Comparison of ENCODE assay signal across 19 cellular contexts in the genomic region with DNA sequence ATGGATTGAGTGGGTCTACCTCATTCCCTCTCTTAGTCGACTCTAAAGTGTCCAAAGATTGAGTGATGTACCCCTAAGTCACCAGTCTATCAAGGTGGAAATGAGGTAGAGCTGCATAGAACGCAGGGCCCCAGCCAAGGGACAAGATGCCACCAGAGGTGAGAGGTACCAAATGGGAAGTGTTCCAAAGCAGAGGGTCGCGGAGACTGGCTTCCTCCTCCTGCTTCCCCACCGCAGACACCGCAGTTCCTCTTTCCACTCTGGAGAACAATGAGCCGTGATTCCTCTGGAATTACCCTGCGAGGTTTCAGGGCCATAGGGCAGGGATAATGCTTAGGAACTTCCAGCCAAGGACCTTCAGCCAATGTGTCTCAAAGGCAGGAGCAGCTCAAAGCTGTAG. TPM values are rescaled to one million over a fixed set of nuclear protein-coding genes. Genes with fewer than 3 reads are reported as not detected.
DNase-seq lines count a peak whose midpoint lies in the region; ATAC-seq and TF ChIP-seq lines count a peak whose summit lies in the region.
"Had no signal": no experiment of that assay in that cellular context is flagged by ENCODE, and none has a peak within 500 bp of the region (broad histone marks: within the 10 kb centered on the region; RNA-seq: fewer than 3 reads in every experiment).

No MANE protein-coding gene starts in this region.

- H3K27me3 ChIP-seq in heart right ventricle: no peaks in the 10 kb centered on the region
- no peaks in the 10 kb centered on the region for H3K27me3 ChIP-seq in OCI-LY1 (ENCODE audit: insufficient read depth, low read length)
- no peaks in the 10 kb centered on the region for H3K27me3 ChIP-seq in right cardiac atrium (ENCODE audit: control insufficient read depth, insufficient read depth)
- H3K27me3 ChIP-seq: SJCRH30, stomach had no signal

- H3K27ac Mint-ChIP-seq in T-helper 2 cell treated with Interferon-gamma antibody and Interleukin-4, amounts not matched to agents 5 μg/mL and 100 μg/mL, for 36 hours: no peak overlapping the region
- H3K27ac Mint-ChIP-seq: activated naive CD8-positive, alpha-beta T cell; activated T-cell treated with anti-CD3 and anti-CD28 coated beads, Interleukin-2, amount 50 U/mL, for 72 hours; CD4-positive, alpha-beta T cell had no signal

- no peaks in the 10 kb centered on the region for H3K9me2 ChIP-seq in OCI-LY1 (ENCODE audit: low read depth, low read length)

- no peak for TF ChIP-seq CTCF in heart right ventricle (IDR thresholded peaks at IDR 0.05)
- no peak for TF ChIP-seq CTCF in OCI-LY1 (IDR thresholded peaks at IDR 0.05; ENCODE audit: low read length)

- intact Hi-C loops in heart right ventricle (cut with DNase I) (loop anchor here in 1 of 10 donors (5.0 kb wide), 1 partner anchor 43 kb away; no protein-coding TSS in a partner anchor), cardiac septum (cut with DNase I) (no loop called here), right cardiac atrium (cut with DNase I) (no loop called here)

- H3K9me3 Mint-ChIP-seq in T-helper 2 cell treated with Interferon-gamma antibody and Interleukin-4, amounts not matched to agents 5 μg/mL and 100 μg/mL, for 36 hours: no peaks in the 10 kb centered on the region
- H3K9me3 Mint-ChIP-seq: activated T-cell treated with anti-CD3 and anti-CD28 coated beads, Interleukin-2, amount 50 U/mL, for 72 hours; CD4-positive, alpha-beta T cell; naive thymus-derived CD4-positive, alpha-beta T cell had no signal

- H4K20me1 ChIP-seq in OCI-LY1 (ENCODE audit: insufficient read depth, low read length): no peaks in the 10 kb centered on the region

- H3K36me3 Mint-ChIP-seq in T-helper 2 cell treated with Interferon-gamma antibody and Interleukin-4, amounts not matched to agents 5 μg/mL and 100 μg/mL, for 36 hours (ENCODE audit: low read depth): no peaks in the 10 kb centered on the region
- H3K36me3 Mint-ChIP-seq: activated naive CD8-positive, alpha-beta T cell; naive thymus-derived CD4-positive, alpha-beta T cell had no signal

- peak in 1 of 8 donors; percentile 31 for ATAC-seq in heart right ventricle
- ATAC-seq in right cardiac atrium: no peak
- no peak for ATAC-seq in HG03342 (IDR thresholded peaks at IDR 0.05; ENCODE audit: unreplicated experiment)
- ATAC-seq: activated T-cell treated with anti-CD3 and anti-CD28 coated beads, Interleukin-2, amount 50 U/mL, for 72 hours; naive thymus-derived CD4-positive, alpha-beta T cell had no signal

- H3K36me3 ChIP-seq in heart right ventricle: no peaks in the 10 kb centered on the region
- no peaks in the 10 kb centered on the region for H3K36me3 ChIP-seq in OCI-LY1 (ENCODE audit: insufficient read depth, low read length)
- H3K36me3 ChIP-seq: SJCRH30, stomach had no signal

- 55 to 67% methylated on average over 8 of the region's 8 CpGs for WGBS in heart right ventricle, 2 donors
- 64% methylated on average over 8 of the region's 8 CpGs for WGBS in right cardiac atrium

- H2AFZ ChIP-seq in OCI-LY1 (ENCODE audit: low read length): no peak overlapping the region

- H3K9me3 ChIP-seq in heart right ventricle (no peaks in the 10 kb centered on the region), OCI-LY1 (ENCODE audit: low read length) (no peaks in the 10 kb centered on the region), right cardiac atrium (ENCODE audit: control insufficient read depth, low read length) (no peaks in the 10 kb centered on the region)
- H3K9me3 ChIP-seq: SJCRH30, stomach had no signal

- peaks cover 13% of the 10 kb centered on the region for H3K4me1 Mint-ChIP-seq in T-helper 2 cell treated with Interferon-gamma antibody and Interleukin-4, amounts not matched to agents 5 μg/mL and 100 μg/mL, for 36 hours (ENCODE audit: low read depth)

- H3K27me3 Mint-ChIP-seq in T-helper 2 cell treated with Interferon-gamma antibody and Interleukin-4, amounts not matched to agents 5 μg/mL and 100 μg/mL, for 36 hours (ENCODE audit: low read depth): no peaks in the 10 kb centered on the region
- H3K27me3 Mint-ChIP-seq: activated naive CD8-positive, alpha-beta T cell; CD4-positive, alpha-beta T cell; naive thymus-derived CD4-positive, alpha-beta T cell had no signal

- no peaks in the 10 kb centered on the region for H3K79me2 ChIP-seq in OCI-LY1 (ENCODE audit: insufficient read depth, low read length)

- peak overlapping the region in 9 of 10 donors; percentile 58 to 77 (median 69) for H3K27ac ChIP-seq in heart right ventricle
- peak overlapping the region; percentile 58 for H3K27ac ChIP-seq in OCI-LY1 (ENCODE audit: low read depth, low read length, poor library complexity, severe bottlenecking)
- peak overlapping the region; percentile 5 for H3K27ac ChIP-seq in right cardiac atrium (ENCODE audit: low read length)
- H3K27ac ChIP-seq: SJCRH30, stomach had no signal

- H3K9ac ChIP-seq in OCI-LY1 (ENCODE audit: low read length): no peak overlapping the region; the same call in 1 of the 2 replicates

- H3K4me1 ChIP-seq in heart right ventricle: peaks cover 30 to 76% (median 68%) of the 10 kb centered on the region in 9 donors
- peaks cover 49% of the 10 kb centered on the region for H3K4me1 ChIP-seq in OCI-LY1 (ENCODE audit: insufficient read depth, low read length, severe bottlenecking)
- peaks cover 28% of the 10 kb centered on the region for H3K4me1 ChIP-seq in right cardiac atrium (ENCODE audit: control insufficient read depth, insufficient read depth, low read length)

- no peak overlapping the region for H3K4me3 ChIP-seq in heart right ventricle
- no peak overlapping the region for H3K4me3 ChIP-seq in OCI-LY1 (ENCODE audit: low read depth, low read length, poor library complexity, severe bottlenecking)
- H3K4me3 ChIP-seq in right cardiac atrium (ENCODE audit: low read length): no peak overlapping the region
- H3K4me3 ChIP-seq: SJCRH30, skin epidermis, stomach had no signal

- H3K4me3 Mint-ChIP-seq in T-helper 2 cell treated with Interferon-gamma antibody and Interleukin-4, amounts not matched to agents 5 μg/mL and 100 μg/mL, for 36 hours: no peak overlapping the region
- H3K4me3 Mint-ChIP-seq: activated naive CD8-positive, alpha-beta T cell; activated T-cell treated with anti-CD3 and anti-CD28 coated beads, Interleukin-2, amount 50 U/mL, for 72 hours; CD4-positive, alpha-beta T cell; naive thymus-derived CD4-positive, alpha-beta T cell had no signal

- H3K4me2 ChIP-seq in OCI-LY1 (ENCODE audit: low read length): peak overlapping the region; percentile 22; the same call in 1 of the 2 replicates

- H3F3A ChIP-seq in OCI-LY1 (ENCODE audit: insufficient read depth, low read length): no peaks in the 10 kb centered on the region

- DNase-seq in heart right ventricle: no peak
- no peak for DNase-seq in cardiac septum (ENCODE audit: low spot score)
- no peak for DNase-seq in right cardiac atrium
- DNase-seq in T-helper 2 cell treated with Interferon-gamma antibody and Interleukin-4, amounts not matched to agents 5 μg/mL and 100 μg/mL, for 36 hours (ENCODE audit: low spot score): no peak
- DNase-seq in glomerular visceral epithelial cell (ENCODE audit: extremely low spot score): no peak
- no peak for DNase-seq in NCI-H1436 treated with DMSO at 0.1 percent for 48 hours (lab: John Stamatoyannopoulos, UW)
- DNase-seq: activated T-cell treated with anti-CD3 and anti-CD28 coated beads, Interleukin-2, amount 50 U/mL, for 72 hours; CD4-positive, alpha-beta T cell; DMS153; naive thymus-derived CD4-positive, alpha-beta T cell; NCI-H1092 treated with DMSO at 0.1 percent for 48 hours; NCI-H510A; SJCRH30; stimulated activated CD4-positive, alpha-beta T cell treated with anti-CD3 and anti-CD28 coated beads, Interleukin-2, amount 100 ng/mL, for 48 hours; stomach had no signal

RNA-seq across cellular contexts. Expression of gene DAPK2, which starts 55.8 kb away (rescaled TPM):
- total RNA-seq in heart right ventricle: 10 to 100 TPM; 20.8 to 62.6 (median 38.5) TPM
- polyA plus RNA-seq in heart right ventricle: 10 to 100 TPM; 33.0 to 44.6 TPM
- total RNA-seq in cardiac septum: 31.8 TPM
- total RNA-seq in right cardiac atrium: 10 to 100 TPM; 83.5 to 95.1 (median 88.1) TPM
- 48.8 TPM for polyA plus RNA-seq in right cardiac atrium
- polyA plus RNA-seq: naive thymus-derived CD4-positive, alpha-beta T cell had no signal

Comparison
In these comparisons a context has a peak if more than half of its experiments do, and no peak if none do; other contexts are left out.
1. H3K27ac ChIP-seq: peak in every context shown above with its lines; median percentile 69 in heart right ventricle; 58 in OCI-LY1; 5 in right cardiac atrium.